1 cellular context compared by ENCODE assay signal in genomic region chr7:50145801-50146338, GRCh38.
TF ChIP-seq lines count a peak whose summit lies in the region.

No MANE protein-coding gene starts in this region.

TF ChIP-seq in SK-N-SH, 30 proteins besides CTCF, POLR2A, EP300 and RAD21 (continued from another document):
- TF ChIP-seq GATA2 (CRISPR knock-in tag; IDR thresholded peaks at IDR 0.05): no peak
